16 cellular contexts compared by ENCODE assay signal in genomic region chr11:115676206-115676605, GRCh38.
DNase-seq lines count a peak whose midpoint lies in the region; ATAC-seq, FAIRE-seq and TF ChIP-seq lines count a peak whose summit lies in the region.
"Had no signal": no experiment of that assay in that cellular context is flagged by ENCODE, and none has a peak within 500 bp of the region (broad histone marks: within the 10 kb centered on the region; RNA-seq: fewer than 3 reads in every experiment).

No MANE protein-coding gene starts in this region.

- no peak overlapping the region for H4K8ac ChIP-seq in neuronal stem cell (ENCODE audit: low read depth, low read length)

- H3K27me3 Mint-ChIP-seq in naive thymus-derived CD4-positive, alpha-beta T cell = peaks cover 0 to 4% (median 0%) of the 10 kb centered on the region in 5 donors
- no peaks in the 10 kb centered on the region for H3K27me3 Mint-ChIP-seq in CD8-positive, alpha-beta T cell (ENCODE audit: low read depth)

- H3K36me3 Mint-ChIP-seq in naive thymus-derived CD4-positive, alpha-beta T cell = no peaks in the 10 kb centered on the region
- H3K36me3 Mint-ChIP-seq in CD8-positive, alpha-beta T cell = no peaks in the 10 kb centered on the region

- no peak overlapping the region for H3K27ac ChIP-seq in K562 (ENCODE audit: extremely low read depth, low read depth, low read length)
- no peak overlapping the region for H3K27ac ChIP-seq in neuronal stem cell (replicated peaks; ENCODE audit: low read length)
- no peak overlapping the region for H3K27ac ChIP-seq in naive thymus-derived CD4-positive, alpha-beta T cell (ENCODE audit: low read depth, low read length)
- no peak overlapping the region for H3K27ac ChIP-seq in CD8-positive, alpha-beta T cell (ENCODE audit: low read depth, low read length)
- H3K27ac ChIP-seq: 22Rv1, C4-2B, esophagus muscularis mucosa, heart right ventricle had no signal

- H3K14ac ChIP-seq in neuronal stem cell (ENCODE audit: low read length) = no peak overlapping the region

- H3K79me2 ChIP-seq in K562 (ENCODE audit: control insufficient read depth, insufficient read depth, low read length) = no peaks in the 10 kb centered on the region

- ATAC-seq in K562 = no peak
- ATAC-seq in naive thymus-derived CD4-positive, alpha-beta T cell = no peak
- no peak for ATAC-seq in CD8-positive, alpha-beta T cell
- ATAC-seq: heart right ventricle had no signal

- CTCF ChIA-PET in K562 (lab: Yijun Ruan, JAX; ENCODE audit: low intra/inter-chr PET ratio) = no interaction called here
- CTCF ChIA-PET in naive thymus-derived CD4-positive, alpha-beta T cell (lab: Charles Lee) = no interaction called here
- CTCF ChIA-PET in CD8-positive, alpha-beta T cell (lab: Charles Lee) = no interaction called here

- H3K4me1 ChIP-seq in K562 (replicated peaks in 1 of 2; ENCODE audit: control insufficient read depth in 2 of 2, insufficient read depth in 2 of 2, low read length in 2 of 2) = no peaks in the 10 kb centered on the region
- peaks cover 1 to 30% of the 10 kb centered on the region in 2 donors for H3K4me1 ChIP-seq in neuronal stem cell (ENCODE audit: control insufficient read depth in 2 of 2, insufficient read depth in 1 of 2, low read depth in 1 of 2, low read length in 2 of 2)
- H3K4me1 ChIP-seq in naive thymus-derived CD4-positive, alpha-beta T cell (ENCODE audit: control insufficient read depth in 2 of 2, insufficient read depth in 2 of 2, low read length in 2 of 2) = no peaks in the 10 kb centered on the region
- H3K4me1 ChIP-seq in CD8-positive, alpha-beta T cell (ENCODE audit: insufficient read depth, low read length) = no peaks in the 10 kb centered on the region

- no peak overlapping the region for H2AFZ ChIP-seq in K562 (ENCODE audit: low read depth, low read length)
- H2AFZ ChIP-seq in neuronal stem cell (ENCODE audit: low read length) = no peak overlapping the region

- H3K9me3 Mint-ChIP-seq in naive thymus-derived CD4-positive, alpha-beta T cell = peaks cover 0 to 2% (median 0%) of the 10 kb centered on the region in 11 donors
- H3K9me3 Mint-ChIP-seq in CD8-positive, alpha-beta T cell = no peaks in the 10 kb centered on the region

- H2AK5ac ChIP-seq in neuronal stem cell (ENCODE audit: low read depth, low read length) = no peak overlapping the region

- H4K91ac ChIP-seq in neuronal stem cell (ENCODE audit: low read depth, low read length, poor library complexity) = no peak overlapping the region

- intact Hi-C loops in K562 (cut with micrococcal nuclease) = no loop called here
- intact Hi-C loops in naive thymus-derived CD4-positive, alpha-beta T cell (cut with micrococcal nuclease) = no loop called here
- intact Hi-C loops in CD8-positive, alpha-beta T cell (cut with DNase I, micrococcal nuclease) = no loop called here

- in situ Hi-C loops in K562 (cut with MboI) = no loop called here

- H2BK120ac ChIP-seq in neuronal stem cell (ENCODE audit: low read depth, low read length) = no peak overlapping the region

- no peak for TF ChIP-seq POLR2A in K562 (conservative IDR thresholded peaks at IDR 0.05)

- TF ChIP-seq EP300 in K562 (IDR thresholded peaks at IDR 0.05; ENCODE audit: low read length) = no peak

- POLR2A ChIA-PET in K562 (lab: Yijun Ruan, JAX) = no interaction called here
- POLR2A ChIA-PET in naive thymus-derived CD4-positive, alpha-beta T cell (lab: Charles Lee) = no interaction called here
- POLR2A ChIA-PET in CD8-positive, alpha-beta T cell (lab: Charles Lee) = no interaction called here

- no peaks in the 10 kb centered on the region for H3K4me1 Mint-ChIP-seq in naive thymus-derived CD4-positive, alpha-beta T cell
- H3K4me1 Mint-ChIP-seq in CD8-positive, alpha-beta T cell (ENCODE audit: low read depth) = no peaks in the 10 kb centered on the region

- no peaks in the 10 kb centered on the region for H3K79me1 ChIP-seq in neuronal stem cell (ENCODE audit: low read depth, low read length)

- H3K27ac Mint-ChIP-seq in naive thymus-derived CD4-positive, alpha-beta T cell = no peak overlapping the region
- no peak overlapping the region for H3K27ac Mint-ChIP-seq in CD8-positive, alpha-beta T cell

- H2BK15ac ChIP-seq in neuronal stem cell (ENCODE audit: low read length) = no peak overlapping the region

- TF ChIP-seq CTCF in K562 (IDR thresholded peaks at IDR 0.05 in 2 of 3, conservative IDR thresholded peaks at IDR 0.05 in 1 of 3; ENCODE audit: insufficient read depth in 2 of 3, low read depth in 1 of 3, low read length in 3 of 3) = no peak
- no peak for TF ChIP-seq CTCF in CD8-positive, alpha-beta T cell (IDR thresholded peaks at IDR 0.05)

- H3K27me3 ChIP-seq in K562 (ENCODE audit: control insufficient read depth in 2 of 2, insufficient read depth in 2 of 2, low read length in 2 of 2) (peaks cover 0 to 19% of the 10 kb centered on the region in 2 experiments; a peak in 2 of 5 replicates), neuronal stem cell (ENCODE audit: control insufficient read depth in 3 of 3, insufficient read depth in 3 of 3, low read depth in 1 of 3, low read length in 3 of 3) (peaks cover 0 to 8% (median 0%) of the 10 kb centered on the region in 3 experiments)
- no peaks in the 10 kb centered on the region for H3K27me3 ChIP-seq in naive thymus-derived CD4-positive, alpha-beta T cell (ENCODE audit: control insufficient read depth in 2 of 2, insufficient read depth in 2 of 2, low read length in 2 of 2)
- no peaks in the 10 kb centered on the region for H3K27me3 ChIP-seq in CD8-positive, alpha-beta T cell (ENCODE audit: insufficient read depth, low read length)
- H3K27me3 ChIP-seq: esophagus muscularis mucosa had no signal

- 0% methylated on average over 4 of the region's 4 CpGs for WGBS in K562 (ENCODE audit: insufficient coverage, low coverage, missing lambda C conversion rate)
- no CpG with 5 or more reads among the region's 4 CpGs for WGBS in neuronal stem cell (ENCODE audit: extremely low coverage in 2 of 2, insufficient read length in 2 of 2, insufficient replicate concordance in 1 of 2), 2 donors

- H2BK12ac ChIP-seq in neuronal stem cell (ENCODE audit: low read length) = no peak overlapping the region

- H4K20me1 ChIP-seq in K562 (replicated peaks; ENCODE audit: control insufficient read depth, insufficient read depth, low read length) = no peaks in the 10 kb centered on the region

- H3K4me3 ChIP-seq in K562 (no peak overlapping the region), neuronal stem cell (ENCODE audit: low read length in 2 of 2) (no peak overlapping the region)
- H3K4me3 ChIP-seq in naive thymus-derived CD4-positive, alpha-beta T cell (ENCODE audit: low read length) = no peak overlapping the region
- H3K4me3 ChIP-seq in CD8-positive, alpha-beta T cell (ENCODE audit: low read depth, low read length) = no peak overlapping the region
- H3K4me3 ChIP-seq: esophagus muscularis mucosa, heart right ventricle had no signal

- H3K4me3 Mint-ChIP-seq in naive thymus-derived CD4-positive, alpha-beta T cell = no peak overlapping the region
- H3K4me3 Mint-ChIP-seq in CD8-positive, alpha-beta T cell = no peak overlapping the region

- TF ChIP-seq RAD21 in K562 (CRISPR knock-in tag; conservative IDR thresholded peaks at IDR 0.05 in 1 of 2, IDR thresholded peaks at IDR 0.05 in 1 of 2) = no peak

- H3K9me1 ChIP-seq in K562 (ENCODE audit: control insufficient read depth, insufficient read depth, low read length) = no peaks in the 10 kb centered on the region

- H3K18ac ChIP-seq in neuronal stem cell (ENCODE audit: low read length) = peak overlapping the region; percentile 4

- H3K9ac ChIP-seq in K562 (ENCODE audit: insufficient read depth in 1 of 2, low read depth in 2 of 2, low read length in 2 of 2) (no peak overlapping the region), neuronal stem cell (ENCODE audit: low read depth, low read length, poor library complexity) (no peak overlapping the region)

- no TSS peak for BruUV-seq in K562 (replicated peaks; lab: Mats Ljungman, UMichigan)

- no peak overlapping the region for H3K23ac ChIP-seq in neuronal stem cell (ENCODE audit: low read depth, low read length, poor library complexity)

- FAIRE-seq in K562 (lab: Jason Lieb, UNC) = no peak

- H3K9me3 ChIP-seq in K562 (replicated peaks; ENCODE audit: control insufficient read depth, insufficient read depth, low read depth, low read length) (no peaks in the 10 kb centered on the region), neuronal stem cell (replicated peaks in 1 of 2; ENCODE audit: control insufficient read depth in 2 of 2, insufficient read depth in 1 of 2, low read depth in 1 of 2, low read length in 2 of 2) (no peaks in the 10 kb centered on the region)
- no peaks in the 10 kb centered on the region for H3K9me3 ChIP-seq in naive thymus-derived CD4-positive, alpha-beta T cell (ENCODE audit: control insufficient read depth in 2 of 3, low read length in 3 of 3)
- no peaks in the 10 kb centered on the region for H3K9me3 ChIP-seq in CD8-positive, alpha-beta T cell (ENCODE audit: low read length)
- H3K9me3 ChIP-seq: esophagus muscularis mucosa, heart right ventricle had no signal

- H3K4ac ChIP-seq in neuronal stem cell (ENCODE audit: low read length) = no peak overlapping the region

- no peak overlapping the region for H3K4me2 ChIP-seq in K562 (ENCODE audit: insufficient read depth, low read length)
- H3K4me2 ChIP-seq in neuronal stem cell (ENCODE audit: insufficient read depth, low read length, poor library complexity, severe bottlenecking) = no peak overlapping the region

- DNase-seq in DMS53 (lab: John Stamatoyannopoulos, UW) (peak; percentile 41), DMS53 treated with DMSO at 0.1 percent for 48 hours (lab: John Stamatoyannopoulos, UW; ENCODE audit: unreplicated experiment) (no peak), NCI-H1436 treated with DMSO at 0.1 percent for 48 hours (lab: John Stamatoyannopoulos, UW) (peak; percentile 20), K562 (ENCODE audit: extremely low read depth in 1 of 4, low spot score in 3 of 4) (no peak), neuronal stem cell (ENCODE audit: low spot score) (no peak), NCI-H2081 treated with DMSO at 0.1 percent for 48 hours (lab: John Stamatoyannopoulos, UW) (no peak)
- DNase-seq in naive thymus-derived CD4-positive, alpha-beta T cell = no peak
- no peak for DNase-seq in CD8-positive, alpha-beta T cell
- DNase-seq: activated CD4-positive, CD25-positive, alpha-beta regulatory T cell treated with anti-CD3 and anti-CD28 coated beads, Interleukin-2, amount 50 U/mL, for 72 hours; activated CD8-positive, alpha-beta memory T cell treated with anti-CD3 and anti-CD28 coated beads, Interleukin-2, amount 50 U/mL, for 48 hours; activated naive CD4-positive, alpha-beta T cell treated with Interleukin-2 at 50 U/mL for 16 hours; heart right ventricle; T-helper 2 cell had no signal

- H3K36me3 ChIP-seq in K562 (ENCODE audit: control insufficient read depth, insufficient read depth, low read length) (no peaks in the 10 kb centered on the region), neuronal stem cell (replicated peaks in 1 of 2; ENCODE audit: control insufficient read depth in 2 of 2, insufficient read depth in 2 of 2, low read length in 2 of 2) (no peaks in the 10 kb centered on the region)
- no peaks in the 10 kb centered on the region for H3K36me3 ChIP-seq in naive thymus-derived CD4-positive, alpha-beta T cell (ENCODE audit: control insufficient read depth in 2 of 3, insufficient read depth in 3 of 3, low read length in 3 of 3)
- H3K36me3 ChIP-seq in CD8-positive, alpha-beta T cell (ENCODE audit: insufficient read depth, low read length) = no peaks in the 10 kb centered on the region
- H3K36me3 ChIP-seq: esophagus muscularis mucosa, heart right ventricle had no signal

- H2BK5ac ChIP-seq in neuronal stem cell (ENCODE audit: low read length) = no peak overlapping the region

Comparison
In these comparisons a context has a peak if more than half of its experiments do, and no peak if none do; other contexts are left out.
1. DNase-seq: peak in DMS53 (single experiment) and NCI-H1436 treated with DMSO at 0.1 percent for 48 hours (single experiment); none in DMS53 treated with DMSO at 0.1 percent for 48 hours (single experiment), K562 (0 of 4), neuronal stem cell (single experiment), naive thymus-derived CD4-positive, alpha-beta T cell (0 of 9), CD8-positive, alpha-beta T cell (0 of 7) and NCI-H2081 treated with DMSO at 0.1 percent for 48 hours (single experiment).